Comparison of ENCODE assay signal across 1 cellular context in the genomic region with DNA sequence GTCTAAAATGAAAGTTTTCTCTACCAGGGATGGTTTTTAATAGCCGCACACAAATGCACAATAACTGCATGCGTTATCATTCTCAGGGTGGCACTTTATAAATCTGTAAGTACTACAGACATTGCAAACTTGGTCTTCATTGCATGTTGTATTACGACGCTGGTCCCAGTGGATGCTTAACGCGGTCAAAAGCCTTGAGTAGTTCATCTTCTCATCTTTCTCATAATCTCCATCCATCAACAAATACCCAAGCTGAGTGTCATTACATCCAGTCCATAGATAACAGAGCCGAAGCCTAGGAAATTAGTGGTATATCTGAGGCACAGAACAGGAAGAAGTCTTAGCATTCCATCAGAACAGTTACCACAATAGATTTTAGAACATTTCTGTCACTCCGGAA.
A peak's percentile ranks its signal among the peaks of the same experiment; 100 is the strongest.
TF ChIP-seq lines count a peak whose summit lies in the region.

No MANE protein-coding gene starts in this region.

TF ChIP-seq in endothelial cell of umbilical vein, 7 proteins besides CTCF, POLR2A, EP300 and RAD21:
- TF ChIP-seq FOS (IDR thresholded peaks at IDR 0.05; ENCODE audit: borderline replicate concordance, insufficient read depth, low read length) (no peak), EZH2 (IDR thresholded peaks at IDR 0.05; ENCODE audit: borderline replicate concordance, low read depth, low read length, severe bottlenecking) (peak; percentile 52)
